ENCODE assay signal across 1 cellular context in the genomic region with DNA sequence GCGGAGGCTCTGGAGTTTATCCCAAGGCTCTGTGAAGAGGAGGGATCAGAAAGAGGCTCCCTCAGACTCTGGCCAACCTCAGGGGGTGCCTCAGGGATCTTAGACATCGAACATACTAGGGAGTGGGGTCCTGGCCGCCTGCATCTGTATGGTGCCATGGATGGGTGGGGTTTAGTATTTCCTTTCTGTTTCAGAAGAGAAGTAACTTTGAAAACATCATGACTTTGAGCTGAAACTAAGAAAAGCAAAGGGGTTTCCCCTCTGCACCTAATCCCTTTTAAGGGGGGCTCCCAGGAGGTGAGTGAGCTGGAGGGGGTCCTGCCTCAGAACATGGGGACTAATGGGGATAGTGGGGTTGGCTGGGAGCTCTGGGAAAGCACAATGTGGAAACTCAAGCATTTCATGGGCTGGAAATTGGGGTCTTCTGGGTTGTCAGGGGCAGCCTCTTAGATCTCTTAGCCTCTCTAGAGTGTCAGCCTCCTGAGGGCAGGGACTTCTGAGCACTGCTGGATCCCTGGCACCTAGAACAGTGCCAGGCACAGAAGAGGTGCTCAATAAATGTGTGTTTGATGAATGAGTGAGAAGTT.
A peak's percentile ranks its signal among the peaks of the same experiment; 100 is the strongest.
TF ChIP-seq lines count a peak whose summit lies in the region.

No MANE protein-coding gene starts in this region.

TF ChIP-seq in GM12878, 131 proteins besides CTCF, POLR2A, EP300 and RAD21 (continued from another document):
- TF ChIP-seq, protein P1, sequence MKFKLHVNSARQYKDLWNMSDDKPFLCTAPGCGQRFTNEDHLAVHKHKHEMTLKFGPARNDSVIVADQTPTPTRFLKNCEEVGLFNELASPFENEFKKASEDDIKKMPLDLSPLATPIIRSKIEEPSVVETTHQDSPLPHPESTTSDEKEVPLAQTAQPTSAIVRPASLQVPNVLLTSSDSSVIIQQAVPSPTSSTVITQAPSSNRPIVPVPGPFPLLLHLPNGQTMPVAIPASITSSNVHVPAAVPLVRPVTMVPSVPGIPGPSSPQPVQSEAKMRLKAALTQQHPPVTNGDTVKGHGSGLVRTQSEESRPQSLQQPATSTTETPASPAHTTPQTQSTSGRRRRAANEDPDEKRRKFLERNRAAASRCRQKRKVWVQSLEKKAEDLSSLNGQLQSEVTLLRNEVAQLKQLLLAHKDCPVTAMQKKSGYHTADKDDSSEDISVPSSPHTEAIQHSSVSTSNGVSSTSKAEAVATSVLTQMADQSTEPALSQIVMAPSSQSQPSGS (IDR thresholded peaks at IDR 0.05; ENCODE audit: low read length), result no peak
- TF ChIP-seq BHLHE40 (IDR thresholded peaks at IDR 0.05; ENCODE audit: borderline replicate concordance in 1 of 2, low read depth in 2 of 2, low read length in 1 of 2), result no peak
- TF ChIP-seq NBN (IDR thresholded peaks at IDR 0.05), result 0 out of 2 replicates have a peak, but pooled peaks have one; percentile 35
- TF ChIP-seq HCFC1 (IDR thresholded peaks at IDR 0.05; ENCODE audit: low read length), result no peak
- no peak for TF ChIP-seq ZBTB4 (CRISPR knock-in tag; IDR thresholded peaks at IDR 0.05)
- no peak for TF ChIP-seq FOXM1 (IDR thresholded peaks at IDR 0.05; ENCODE audit: low read depth, low read length)
- TF ChIP-seq MYC (IDR thresholded peaks at IDR 0.05; ENCODE audit: insufficient read depth, insufficient read length, insufficient replicate concordance, low read length, severe bottlenecking), result no peak
- TF ChIP-seq CBX5 (IDR thresholded peaks at IDR 0.05; ENCODE audit: low read depth), result no peak
- TF ChIP-seq MAX (IDR thresholded peaks at IDR 0.05; ENCODE audit: low read depth, low read length), result no peak
- TF ChIP-seq RB1 (IDR thresholded peaks at IDR 0.05; ENCODE audit: borderline replicate concordance), result no peak
- TF ChIP-seq CHD4 (IDR thresholded peaks at IDR 0.05), result no peak
- no peak for TF ChIP-seq CBFB (IDR thresholded peaks at IDR 0.05; ENCODE audit: low read depth)
- TF ChIP-seq ETV6 (conservative IDR thresholded peaks at IDR 0.05 in 1 of 2, IDR thresholded peaks at IDR 0.05 in 1 of 2; ENCODE audit: borderline replicate concordance in 1 of 2, low read depth in 1 of 2), result 0 out of 4 replicates have a peak, but pooled peaks of 1 of the 2 experiments have one; percentile 40
- peak; percentile 38; the same call in 1 of the 2 replicates for TF ChIP-seq SPI1 (IDR thresholded peaks at IDR 0.05; ENCODE audit: borderline replicate concordance, insufficient read depth, low read depth, low read length)
- TF ChIP-seq, protein P2, sequence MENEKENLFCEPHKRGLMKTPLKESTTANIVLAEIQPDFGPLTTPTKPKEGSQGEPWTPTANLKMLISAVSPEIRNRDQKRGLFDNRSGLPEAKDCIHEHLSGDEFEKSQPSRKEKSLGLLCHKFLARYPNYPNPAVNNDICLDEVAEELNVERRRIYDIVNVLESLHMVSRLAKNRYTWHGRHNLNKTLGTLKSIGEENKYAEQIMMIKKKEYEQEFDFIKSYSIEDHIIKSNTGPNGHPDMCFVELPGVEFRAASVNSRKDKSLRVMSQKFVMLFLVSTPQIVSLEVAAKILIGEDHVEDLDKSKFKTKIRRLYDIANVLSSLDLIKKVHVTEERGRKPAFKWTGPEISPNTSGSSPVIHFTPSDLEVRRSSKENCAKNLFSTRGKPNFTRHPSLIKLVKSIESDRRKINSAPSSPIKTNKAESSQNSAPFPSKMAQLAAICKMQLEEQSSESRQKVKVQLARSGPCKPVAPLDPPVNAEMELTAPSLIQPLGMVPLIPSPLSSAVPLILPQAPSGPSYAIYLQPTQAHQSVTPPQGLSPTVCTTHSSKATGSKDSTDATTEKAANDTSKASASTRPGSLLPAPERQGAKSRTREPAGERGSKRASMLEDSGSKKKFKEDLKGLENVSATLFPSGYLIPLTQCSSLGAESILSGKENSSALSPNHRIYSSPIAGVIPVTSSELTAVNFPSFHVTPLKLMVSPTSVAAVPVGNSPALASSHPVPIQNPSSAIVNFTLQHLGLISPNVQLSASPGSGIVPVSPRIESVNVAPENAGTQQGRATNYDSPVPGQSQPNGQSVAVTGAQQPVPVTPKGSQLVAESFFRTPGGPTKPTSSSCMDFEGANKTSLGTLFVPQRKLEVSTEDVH (IDR thresholded peaks at IDR 0.05; ENCODE audit: low read depth, partially characterized antibody), result no peak
- TF ChIP-seq SUPT20H (IDR thresholded peaks at IDR 0.05; ENCODE audit: borderline replicate concordance, control insufficient read depth, low read depth, low read length), result no peak
- TF ChIP-seq ZBTB11 (CRISPR knock-in tag; IDR thresholded peaks at IDR 0.05), result no peak
- TF ChIP-seq RELB (IDR thresholded peaks at IDR 0.05; ENCODE audit: low read depth), result peak; percentile 37; the same call in 1 of the 2 replicates
